2 cellular contexts compared by ENCODE assay signal in genomic region chr12:7994731-7995205, GRCh38.
TF ChIP-seq lines count a peak whose summit lies in the region.

No MANE protein-coding gene starts in this region.

TF ChIP-seq in HepG2, 621 proteins besides CTCF, POLR2A, EP300 and RAD21 (continues in another document):
- no peak for TF ChIP-seq KIAA2018 (CRISPR knock-in tag; IDR thresholded peaks at IDR 0.05; ENCODE audit: borderline replicate concordance)
- TF ChIP-seq ZMAT3 (CRISPR knock-in tag; conservative IDR thresholded peaks at IDR 0.05), result no peak
- 0 out of 2 replicates have a peak, but pooled peaks have one; percentile 24 for TF ChIP-seq DMAP1 (CRISPR knock-in tag; IDR thresholded peaks at IDR 0.05)
- TF ChIP-seq SNAPC4 (CRISPR knock-in tag; IDR thresholded peaks at IDR 0.05), result no peak
- no peak for TF ChIP-seq ZBTB34 (CRISPR knock-in tag; IDR thresholded peaks at IDR 0.05)

TF ChIP-seq in HEK293T, 16 proteins besides CTCF, POLR2A, EP300 and RAD21:
- TF ChIP-seq SP1 (IDR thresholded peaks at IDR 0.05), result no peak
- no peak for TF ChIP-seq TARDBP (IDR thresholded peaks at IDR 0.05)
- TF ChIP-seq SUZ12 (IDR thresholded peaks at IDR 0.05), result no peak
- no peak for TF ChIP-seq ELF4 (IDR thresholded peaks at IDR 0.05)
- no peak for TF ChIP-seq HDGF (IDR thresholded peaks at IDR 0.05; ENCODE audit: borderline replicate concordance)
- TF ChIP-seq L3MBTL2 (conservative IDR thresholded peaks at IDR 0.05), result no peak
- TF ChIP-seq CTBP1 (IDR thresholded peaks at IDR 0.05; ENCODE audit: borderline replicate concordance), result no peak
- TF ChIP-seq FOXM1 (IDR thresholded peaks at IDR 0.05; ENCODE audit: borderline replicate concordance), result no peak
- TF ChIP-seq NFRKB (IDR thresholded peaks at IDR 0.05), result no peak
- no peak for TF ChIP-seq ZNF384 (IDR thresholded peaks at IDR 0.05)
- TF ChIP-seq ARNT (IDR thresholded peaks at IDR 0.05), result no peak
- TF ChIP-seq, protein P1, sequence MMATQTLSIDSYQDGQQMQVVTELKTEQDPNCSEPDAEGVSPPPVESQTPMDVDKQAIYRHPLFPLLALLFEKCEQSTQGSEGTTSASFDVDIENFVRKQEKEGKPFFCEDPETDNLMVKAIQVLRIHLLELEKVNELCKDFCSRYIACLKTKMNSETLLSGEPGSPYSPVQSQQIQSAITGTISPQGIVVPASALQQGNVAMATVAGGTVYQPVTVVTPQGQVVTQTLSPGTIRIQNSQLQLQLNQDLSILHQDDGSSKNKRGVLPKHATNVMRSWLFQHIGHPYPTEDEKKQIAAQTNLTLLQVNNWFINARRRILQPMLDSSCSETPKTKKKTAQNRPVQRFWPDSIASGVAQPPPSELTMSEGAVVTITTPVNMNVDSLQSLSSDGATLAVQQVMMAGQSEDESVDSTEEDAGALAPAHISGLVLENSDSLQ (IDR thresholded peaks at IDR 0.05), result no peak
- TF ChIP-seq LEF1 (IDR thresholded peaks at IDR 0.05; ENCODE audit: borderline replicate concordance), result no peak
- no peak for TF ChIP-seq FOXK2 (IDR thresholded peaks at IDR 0.05)
- no peak for TF ChIP-seq BHLHE40 (IDR thresholded peaks at IDR 0.05; ENCODE audit: borderline replicate concordance)
- TF ChIP-seq FOXA1 (IDR thresholded peaks at IDR 0.05), result no peak
TF ChIP-seq in HEK293T: peak in this region for 0.
